In the genomic region with DNA sequence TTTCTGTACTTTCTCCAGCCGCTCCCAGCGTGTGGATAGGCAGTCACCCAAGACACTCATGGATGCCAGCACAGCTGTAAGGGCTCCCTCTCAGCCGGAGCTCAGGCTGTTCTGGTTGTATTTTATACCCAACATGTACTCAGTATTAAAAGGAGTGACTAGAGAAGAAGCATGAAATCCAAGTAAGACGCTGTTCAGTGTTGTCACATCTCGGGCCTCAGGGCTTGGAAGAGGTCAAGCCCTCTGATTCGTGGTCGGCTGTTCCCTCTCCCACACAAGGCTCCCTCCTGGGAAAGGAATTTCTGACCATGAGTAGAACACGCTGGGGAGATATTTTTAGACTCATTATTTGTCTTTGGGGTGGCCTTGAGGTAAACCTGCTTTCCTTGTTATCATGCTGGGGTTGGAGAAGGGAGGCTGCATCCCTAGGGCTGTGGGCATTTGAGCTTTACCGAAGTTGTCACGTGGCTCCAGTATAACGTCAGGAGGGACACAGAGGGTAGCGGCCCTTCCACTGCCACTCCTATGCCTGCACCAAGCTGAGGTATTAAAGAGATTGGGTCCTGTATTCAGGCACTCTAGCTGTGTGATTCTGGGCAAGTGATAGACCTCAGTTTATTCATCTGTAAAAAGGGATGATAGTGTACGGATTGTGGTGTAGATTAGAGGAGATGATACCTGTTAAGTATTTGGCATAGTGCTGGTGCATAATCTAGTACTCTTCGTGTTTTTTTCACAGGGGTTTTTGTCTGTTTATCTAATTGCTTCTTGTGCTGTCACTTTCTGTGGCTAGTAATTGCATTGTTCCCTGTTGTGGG, we compare ENCODE assay signal across 11 cellular contexts. TPM values are rescaled to one million over a fixed set of nuclear protein-coding genes. Genes with fewer than 3 reads are reported as not detected.
DNase-seq lines count a peak whose midpoint lies in the region; ATAC-seq and TF ChIP-seq lines count a peak whose summit lies in the region.
"Had no signal": no experiment of that assay in that cellular context is flagged by ENCODE, and none has a peak within 500 bp of the region (broad histone marks: within the 10 kb centered on the region; RNA-seq: fewer than 3 reads in every experiment).

No MANE protein-coding gene starts in this region.

- H3K9me3 ChIP-seq in SJCRH30 (replicated peaks) (0 out of 2 replicates have a peak, but pooled peaks cover 3% of the 10 kb centered on the region), heart left ventricle (no peaks in the 10 kb centered on the region), skeletal muscle tissue (ENCODE audit: control insufficient read depth in 3 of 3, low read length in 3 of 3) (no peaks in the 10 kb centered on the region)
- H3K9me3 ChIP-seq: thyroid gland had no signal

- H3K36me3 Mint-ChIP-seq in natural killer cell treated with Interleukin-12 subunit alpha and Interleukin-12 subunit beta and Interleukin-15 and Interleukin-18, amount 100 ng/mL, for 72 hours, result peaks cover 3% of the 10 kb centered on the region

- peak; percentile 57 to 79 (median 72) for ATAC-seq in heart left ventricle
- ATAC-seq in HG03159 (IDR thresholded peaks at IDR 0.05; ENCODE audit: unreplicated experiment), result no peak
- ATAC-seq in natural killer cell treated with Interleukin-12 subunit alpha and Interleukin-12 subunit beta and Interleukin-15 and Interleukin-18, amount 100 ng/mL, for 72 hours, result no peak

- H3K27me3 Mint-ChIP-seq in natural killer cell treated with Interleukin-12 subunit alpha and Interleukin-12 subunit beta and Interleukin-15 and Interleukin-18, amount 100 ng/mL, for 72 hours, result no peaks in the 10 kb centered on the region

- no peak overlapping the region for H3K4me3 Mint-ChIP-seq in natural killer cell treated with Interleukin-12 subunit alpha and Interleukin-12 subunit beta and Interleukin-15 and Interleukin-18, amount 100 ng/mL, for 72 hours

- intact Hi-C loops in heart left ventricle (cut with DNase I), result no loop called here

- no peaks in the 10 kb centered on the region for H3K27me3 ChIP-seq in SJCRH30
- no peaks in the 10 kb centered on the region for H3K27me3 ChIP-seq in heart left ventricle
- H3K27me3 ChIP-seq in skeletal muscle tissue (ENCODE audit: control insufficient read depth in 3 of 3, insufficient read depth in 3 of 3, low read length in 3 of 3), result no peaks in the 10 kb centered on the region
- H3K27me3 ChIP-seq: thyroid gland had no signal

- H3K4me1 ChIP-seq in SJCRH30, result peaks cover 7% of the 10 kb centered on the region; the same call in 1 of the 2 replicates
- H3K4me1 ChIP-seq in heart left ventricle, result peaks cover 0 to 48% (median 9%) of the 10 kb centered on the region in 12 donors
- H3K4me1 ChIP-seq in skeletal muscle tissue (ENCODE audit: control insufficient read depth in 3 of 3, insufficient read depth in 3 of 3, low read length in 3 of 3), result peaks cover 29 to 57% (median 47%) of the 10 kb centered on the region in 3 donors

- H3K4me1 Mint-ChIP-seq in natural killer cell treated with Interleukin-12 subunit alpha and Interleukin-12 subunit beta and Interleukin-15 and Interleukin-18, amount 100 ng/mL, for 72 hours (ENCODE audit: low read depth in 2 of 2), result peaks cover 20 to 21% of the 10 kb centered on the region in 2 donors

- DNase-seq in ELR (ENCODE audit: low read depth) (peak; percentile 74), SJCRH30 (peak; percentile 52 to 57), heart left ventricle (no peak), NCI-H1417 (lab: John Stamatoyannopoulos, UW) (no peak)
- DNase-seq in stimulated activated naive CD4-positive, alpha-beta T cell (lab: John Stamatoyannopoulos, UW), result no peak
- DNase-seq in natural killer cell treated with Interleukin-12 subunit alpha and Interleukin-12 subunit beta and Interleukin-15 and Interleukin-18, amount 100 ng/mL, for 72 hours (ENCODE audit: low spot score), result no peak
- DNase-seq: cerebellar nuclear complex, thyroid gland had no signal

- peak overlapping the region in 1 of 3 donors; percentile 58 for H3K9ac ChIP-seq in skeletal muscle tissue (ENCODE audit: low read depth in 1 of 3, low read length in 3 of 3)

- H3K36me3 ChIP-seq in SJCRH30, result peaks cover 7% of the 10 kb centered on the region
- peaks cover 0 to 5% (median 0%) of the 10 kb centered on the region in 9 donors for H3K36me3 ChIP-seq in heart left ventricle
- H3K36me3 ChIP-seq in skeletal muscle tissue (ENCODE audit: control insufficient read depth in 3 of 3, insufficient read depth in 3 of 3, low read length in 3 of 3), result peaks cover 0 to 3% (median 0%) of the 10 kb centered on the region in 3 donors
- H3K36me3 ChIP-seq: thyroid gland had no signal

- no peak for TF ChIP-seq CTCF in heart left ventricle (IDR thresholded peaks at IDR 0.05)

- WGBS in heart left ventricle, 4 donors, result 35 to 37% (median 35%) methylated on average over 14 of the region's 14 CpGs

- H3K27ac ChIP-seq in SJCRH30, result peak overlapping the region; percentile 34; the same call in 1 of the 2 replicates
- H3K27ac ChIP-seq in heart left ventricle, result peak overlapping the region in 11 of 12 donors; percentile 6 to 74 (median 59)
- H3K27ac ChIP-seq in skeletal muscle tissue (ENCODE audit: low read depth, low read length), result peak overlapping the region; percentile 25
- H3K27ac ChIP-seq: thyroid gland had no signal

- H3K9me3 Mint-ChIP-seq in natural killer cell treated with Interleukin-12 subunit alpha and Interleukin-12 subunit beta and Interleukin-15 and Interleukin-18, amount 100 ng/mL, for 72 hours, result no peaks in the 10 kb centered on the region

- H3K27ac Mint-ChIP-seq in natural killer cell treated with Interleukin-12 subunit alpha and Interleukin-12 subunit beta and Interleukin-15 and Interleukin-18, amount 100 ng/mL, for 72 hours, result no peak overlapping the region

- TF ChIP-seq POLR2A in heart left ventricle (IDR thresholded peaks at IDR 0.05), result no peak

- no peak overlapping the region for H3K4me3 ChIP-seq in SJCRH30
- no peak overlapping the region for H3K4me3 ChIP-seq in heart left ventricle
- H3K4me3 ChIP-seq in skeletal muscle tissue (ENCODE audit: low read length in 3 of 3), result peak overlapping the region in 2 of 3 donors; percentile 24 to 26
- H3K4me3 ChIP-seq: skin epidermis, thyroid gland had no signal

RNA-seq across cellular contexts. Expression of a gene that starts 34.1 kb away (rescaled TPM):
- total RNA-seq in SJCRH30 (2014; rRNA removed; shearing (Covaris generic)), result 38.4 and 38.8 TPM in 2 replicates
- 10 to 100 TPM in 7 of 9 donors, 1 to 10 TPM in 2; 1.9 to 24.6 (median 16.3) TPM for total RNA-seq in heart left ventricle
- 10 to 100 TPM in 1 of 2 donors, 1 to 10 TPM in 1; 8.3 to 31.5 TPM for polyA plus RNA-seq in heart left ventricle
- total RNA-seq in skeletal muscle tissue, result 5.7 TPM
- 10 to 100 TPM; 71.3 to 78.1 TPM for total RNA-seq in natural killer cell treated with Interleukin-12 subunit alpha and Interleukin-12 subunit beta and Interleukin-15 and Interleukin-18, amount 100 ng/mL, for 72 hours

Comparison
In these comparisons a context has a peak if more than half of its experiments do, and no peak if none do; other contexts are left out.
1. DNase-seq: peak in ELR (single experiment) and SJCRH30 (2 of 2); none in heart left ventricle (0 of 5), NCI-H1417 (0 of 3), stimulated activated naive CD4-positive, alpha-beta T cell (0 of 6) and natural killer cell treated with Interleukin-12 subunit alpha and Interleukin-12 subunit beta and Interleukin-15 and Interleukin-18, amount 100 ng/mL, for 72 hours (single experiment).
2. H3K4me3 ChIP-seq: peak in skeletal muscle tissue (2 of 3); none in SJCRH30 (single experiment) and heart left ventricle (0 of 12).
3. ATAC-seq: peak in heart left ventricle (4 of 4); none in HG03159 (single experiment) and natural killer cell treated with Interleukin-12 subunit alpha and Interleukin-12 subunit beta and Interleukin-15 and Interleukin-18, amount 100 ng/mL, for 72 hours (0 of 2).
4. Peak in every context shown above with its lines, with median percentiles within 50 percentile points of each other: H3K27ac ChIP-seq.